8 cellular contexts compared by ENCODE assay signal in genomic region chr1:18299441-18300338, GRCh38.
DNase-seq lines count a peak whose midpoint lies in the region; ATAC-seq and TF ChIP-seq lines count a peak whose summit lies in the region.

No MANE protein-coding gene starts in this region.

- H3K4me3 ChIP-seq in retinal pigment epithelial cell (ENCODE audit: low read length), result no peak overlapping the region

- no peaks in the 10 kb centered on the region for H3K4me1 Mint-ChIP-seq in chondrocyte (ENCODE audit: low read depth)

- DNase-seq in 8988T (peak; percentile 42), ELR (ENCODE audit: low read depth) (peak; percentile 12), NCI-H2196 treated with DMSO at 0.1 percent for 48 hours (lab: John Stamatoyannopoulos, UW; ENCODE audit: unreplicated experiment) (peak; percentile 64), chondrocyte (ENCODE audit: low spot score) (no peak), retinal pigment epithelial cell (ENCODE audit: low read depth) (no peak), midbrain (lab: John Stamatoyannopoulos, UW) (no peak)
- DNase-seq in effector CD8-positive, alpha-beta T cell (lab: John Stamatoyannopoulos, UW), result no peak

- no peak overlapping the region for H3K27ac Mint-ChIP-seq in chondrocyte (ENCODE audit: unreplicated experiment)

- H3K9me3 Mint-ChIP-seq in chondrocyte (ENCODE audit: low read depth), result no peaks in the 10 kb centered on the region

- no peaks in the 10 kb centered on the region for H3K36me3 Mint-ChIP-seq in chondrocyte (ENCODE audit: low read depth)

- H3K4me3 Mint-ChIP-seq in chondrocyte (ENCODE audit: unreplicated experiment), result no peak overlapping the region

- ATAC-seq in HG02763 (IDR thresholded peaks at IDR 0.05; ENCODE audit: unreplicated experiment), result no peak

- peaks cover 27% of the 10 kb centered on the region for H3K27me3 Mint-ChIP-seq in chondrocyte (ENCODE audit: low read depth)

- peak; percentile 67 for TF ChIP-seq CTCF in chondrocyte (IDR thresholded peaks at IDR 0.05)
- TF ChIP-seq CTCF in retinal pigment epithelial cell (conservative IDR thresholded peaks at IDR 0.05; ENCODE audit: low read depth, low read length), result peak; percentile 50

Comparison
In these comparisons a context has a peak if more than half of its experiments do, and no peak if none do; other contexts are left out.
1. DNase-seq: peak in 8988T (single experiment), ELR (single experiment) and NCI-H2196 treated with DMSO at 0.1 percent for 48 hours (single experiment); none in chondrocyte (single experiment), retinal pigment epithelial cell (single experiment), midbrain (single experiment) and effector CD8-positive, alpha-beta T cell (single experiment).